In the genomic region with DNA sequence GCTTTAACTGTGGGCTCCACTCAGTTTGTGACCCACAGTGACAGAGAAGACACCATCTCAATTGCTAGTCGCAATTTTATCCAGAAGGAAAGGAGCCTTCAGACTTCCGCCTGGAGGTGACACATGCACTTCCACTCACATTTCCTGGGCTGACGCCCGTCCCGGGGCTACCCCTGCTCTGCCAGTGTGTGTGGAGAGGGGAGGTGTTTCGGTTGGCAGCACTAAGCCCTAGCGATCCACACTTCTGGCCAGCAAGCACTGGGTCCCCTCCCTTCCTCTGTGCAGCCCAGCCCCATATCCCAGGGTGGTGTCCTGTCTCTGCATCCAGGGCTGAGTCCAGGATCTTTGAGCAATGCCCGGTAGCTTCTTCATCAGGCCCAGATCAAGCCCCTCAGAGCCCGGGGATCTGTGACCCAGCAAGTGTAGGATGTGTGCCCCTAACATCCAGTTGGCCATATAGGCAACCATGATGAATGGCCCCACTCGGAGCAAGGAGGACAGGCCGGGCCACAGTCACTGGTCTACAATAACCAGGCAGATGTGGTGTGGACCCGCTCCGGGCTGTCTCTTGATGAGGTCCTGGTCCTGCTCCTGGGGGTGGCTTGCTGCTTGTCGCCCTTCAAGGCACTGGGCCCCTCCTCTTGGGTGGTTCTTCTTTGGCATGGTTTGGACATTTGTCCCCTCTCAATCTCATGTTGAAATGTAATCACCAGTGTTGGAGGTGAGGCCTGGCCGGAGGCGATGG, we compare ENCODE assay signal across 19 cellular contexts.
A peak's percentile ranks its signal among the peaks of the same experiment; 100 is the strongest.
DNase-seq lines count a peak whose midpoint lies in the region; ATAC-seq, FAIRE-seq and TF ChIP-seq lines count a peak whose summit lies in the region.
"Had no signal": no experiment of that assay in that cellular context is flagged by ENCODE, and none has a peak within 500 bp of the region (broad histone marks: within the 10 kb centered on the region; RNA-seq: fewer than 3 reads in every experiment).

No MANE protein-coding gene starts in this region.

- no peaks in the 10 kb centered on the region for H3K9me3 Mint-ChIP-seq in CD8-positive, alpha-beta T cell

- H3K27ac Mint-ChIP-seq in CD8-positive, alpha-beta T cell = no peak overlapping the region
- H3K27ac Mint-ChIP-seq: CD4-positive, alpha-beta memory T cell; GM23338 had no signal

- H3K27ac ChIP-seq in upper lobe of right lung (no peak overlapping the region), substantia nigra (ENCODE audit: low read depth, low read length, poor library complexity, severe bottlenecking) (no peak overlapping the region)
- H3K27ac ChIP-seq in CD8-positive, alpha-beta T cell (ENCODE audit: low read depth, low read length) = no peak overlapping the region

- H3K27me3 Mint-ChIP-seq in CD8-positive, alpha-beta T cell (ENCODE audit: low read depth) = peaks cover 8% of the 10 kb centered on the region
- H3K27me3 Mint-ChIP-seq: CD4-positive, alpha-beta memory T cell had no signal

- POLR2A ChIA-PET in CD8-positive, alpha-beta T cell (lab: Charles Lee) = no interaction called here

- H3K4me3 ChIP-seq in bronchial epithelial cell (ENCODE audit: low read depth, low read length) = no peak overlapping the region
- H3K4me3 ChIP-seq in upper lobe of right lung = no peak overlapping the region
- no peak overlapping the region for H3K4me3 ChIP-seq in CD8-positive, alpha-beta T cell (ENCODE audit: low read depth, low read length)
- H3K4me3 ChIP-seq: GM12878, GM23338 had no signal

- intact Hi-C loops in posterior vena cava (cut with DNase I) = no loop called here
- intact Hi-C loops in upper lobe of right lung (cut with DNase I) = no loop called here
- intact Hi-C loops in CD8-positive, alpha-beta T cell (cut with DNase I, micrococcal nuclease) = no loop called here

- no peak overlapping the region for H3K4me3 Mint-ChIP-seq in CD8-positive, alpha-beta T cell
- H3K4me3 Mint-ChIP-seq: CD4-positive, alpha-beta memory T cell; GM23338; H9 had no signal

- H3K36me3 ChIP-seq in bronchial epithelial cell (ENCODE audit: control insufficient read depth, insufficient read depth, low read length) (no peaks in the 10 kb centered on the region), upper lobe of right lung (no peaks in the 10 kb centered on the region)
- H3K36me3 ChIP-seq in CD8-positive, alpha-beta T cell (ENCODE audit: insufficient read depth, low read length) = no peaks in the 10 kb centered on the region

- FAIRE-seq in bronchial epithelial cell (lab: Jason Lieb, UNC) = peak; percentile 43
- FAIRE-seq: GM12878 had no signal

- no peaks in the 10 kb centered on the region for H3K9me3 ChIP-seq in upper lobe of right lung
- H3K9me3 ChIP-seq in CD8-positive, alpha-beta T cell (ENCODE audit: low read length) = no peaks in the 10 kb centered on the region

- H3K4me1 ChIP-seq in upper lobe of right lung = no peaks in the 10 kb centered on the region
- H3K4me1 ChIP-seq in CD8-positive, alpha-beta T cell (ENCODE audit: insufficient read depth, low read length) = no peaks in the 10 kb centered on the region
- H3K4me1 ChIP-seq: Caco-2 had no signal

- CTCF ChIA-PET in CD8-positive, alpha-beta T cell (lab: Charles Lee) = interaction anchor here (0.5 kb wide), 1 partner anchor 138 kb away, joined by 4 read pairs; no protein-coding TSS in a partner anchor

- H3K4me1 Mint-ChIP-seq in CD8-positive, alpha-beta T cell (ENCODE audit: low read depth) = no peaks in the 10 kb centered on the region
- H3K4me1 Mint-ChIP-seq: CD4-positive, alpha-beta memory T cell had no signal

- DNase-seq in bronchial epithelial cell (ENCODE audit: low read depth) = no peak
- DNase-seq in mesenteric fat pad (ENCODE audit: low spot score) = peak; percentile 47
- peak; percentile 52 for DNase-seq in posterior vena cava (ENCODE audit: low spot score)
- peak; percentile 57 for DNase-seq in upper lobe of right lung
- no peak for DNase-seq in substantia nigra (lab: John Stamatoyannopoulos, UW)
- no peak for DNase-seq in NCI-H82 (lab: John Stamatoyannopoulos, UW)
- DNase-seq in CD8-positive, alpha-beta T cell = no peak
- DNase-seq: C1 segment of cervical spinal cord; Caco-2; CD4-positive, alpha-beta memory T cell; DMS 273 treated with DMSO at 0.1 percent for 48 hours; DMS79; EL; GDM1; H9 had no signal

- no peaks in the 10 kb centered on the region for H3K36me3 Mint-ChIP-seq in CD8-positive, alpha-beta T cell
- H3K36me3 Mint-ChIP-seq: CD4-positive, alpha-beta memory T cell had no signal

- H3K27me3 ChIP-seq in bronchial epithelial cell (ENCODE audit: control insufficient read depth, insufficient read depth, low read length) (no peaks in the 10 kb centered on the region), upper lobe of right lung (no peaks in the 10 kb centered on the region)
- H3K27me3 ChIP-seq in CD8-positive, alpha-beta T cell (ENCODE audit: insufficient read depth, low read length) = no peaks in the 10 kb centered on the region

- no peak for ATAC-seq in upper lobe of right lung
- no peak for ATAC-seq in CD8-positive, alpha-beta T cell
- no peak for ATAC-seq in GM18868 (IDR thresholded peaks at IDR 0.05; ENCODE audit: unreplicated experiment)
- ATAC-seq: GM12878, GM23338, HCT116 had no signal

- TF ChIP-seq CTCF in bronchial epithelial cell (IDR thresholded peaks at IDR 0.05; ENCODE audit: insufficient read depth, low read length, severe bottlenecking) (no peak), upper lobe of right lung (IDR thresholded peaks at IDR 0.05) (no peak)
- no peak for TF ChIP-seq CTCF in CD8-positive, alpha-beta T cell (IDR thresholded peaks at IDR 0.05)

Comparison
In these comparisons a context has a peak if more than half of its experiments do, and no peak if none do; other contexts are left out.
1. DNase-seq: peak in mesenteric fat pad (single experiment), posterior vena cava (single experiment) and upper lobe of right lung (single experiment); none in bronchial epithelial cell (single experiment), substantia nigra (0 of 49), NCI-H82 (single experiment) and CD8-positive, alpha-beta T cell (0 of 7).